ENCODE assay signal across 26 cellular contexts in genomic region chr22:19210188-19210587, GRCh38. TPM values are rescaled to one million over a fixed set of nuclear protein-coding genes. Genes with fewer than 3 reads are reported as not detected.
DNase-seq lines count a peak whose midpoint lies in the region; ATAC-seq, FAIRE-seq and TF ChIP-seq lines count a peak whose summit lies in the region.
"Had no signal": no experiment of that assay in that cellular context is flagged by ENCODE, and none has a peak within 500 bp of the region (broad histone marks: within the 10 kb centered on the region; RNA-seq: fewer than 3 reads in every experiment).

No MANE protein-coding gene starts in this region.

- no peak overlapping the region for H3K27ac Mint-ChIP-seq in chondrocyte (ENCODE audit: unreplicated experiment)
- no peak overlapping the region for H3K27ac Mint-ChIP-seq in activated T-helper 2 cell treated with anti-CD3 and anti-CD28 coated beads, Interferon-gamma antibody, Interleukin-2, Interleukin-4, amounts not matched to agents 10 μg/mL and 5 μg/mL and 100 μg/mL, durations not matched to agents 14 hours and 24 hours and 36 hours
- H3K27ac Mint-ChIP-seq: CD4-positive, alpha-beta T cell; CD8-positive, alpha-beta T cell had no signal

- no peak overlapping the region for H3K14ac ChIP-seq in neuronal stem cell (ENCODE audit: low read length)

- H3K79me2 ChIP-seq in K562 (ENCODE audit: control insufficient read depth, insufficient read depth, low read length), result no peaks in the 10 kb centered on the region

- no peak for TF ChIP-seq RAD21 in K562 (CRISPR knock-in tag; conservative IDR thresholded peaks at IDR 0.05 in 1 of 2, IDR thresholded peaks at IDR 0.05 in 1 of 2)

- no peaks in the 10 kb centered on the region for H3K27me3 Mint-ChIP-seq in chondrocyte (ENCODE audit: low read depth)
- peaks cover 16% of the 10 kb centered on the region for H3K27me3 Mint-ChIP-seq in activated T-helper 2 cell treated with anti-CD3 and anti-CD28 coated beads, Interferon-gamma antibody, Interleukin-2, Interleukin-4, amounts not matched to agents 10 μg/mL and 5 μg/mL and 100 μg/mL, durations not matched to agents 14 hours and 24 hours and 36 hours (ENCODE audit: low read depth)

- no peaks in the 10 kb centered on the region for H3K36me3 ChIP-seq in K562 (ENCODE audit: control insufficient read depth, insufficient read depth, low read length)
- H3K36me3 ChIP-seq in neuronal stem cell (replicated peaks in 1 of 2; ENCODE audit: control insufficient read depth in 2 of 2, insufficient read depth in 2 of 2, low read length in 2 of 2), result peaks cover 5 to 17% of the 10 kb centered on the region in 2 donors
- H3K36me3 ChIP-seq in upper lobe of right lung, result no peaks in the 10 kb centered on the region
- H3K36me3 ChIP-seq: BE2C had no signal

- in situ Hi-C loops in K562 (cut with MboI), result no loop called here

- H3K4me1 Mint-ChIP-seq in chondrocyte (ENCODE audit: low read depth), result no peaks in the 10 kb centered on the region
- no peaks in the 10 kb centered on the region for H3K4me1 Mint-ChIP-seq in activated T-helper 2 cell treated with anti-CD3 and anti-CD28 coated beads, Interferon-gamma antibody, Interleukin-2, Interleukin-4, amounts not matched to agents 10 μg/mL and 5 μg/mL and 100 μg/mL, durations not matched to agents 14 hours and 24 hours and 36 hours (ENCODE audit: low read depth)

- no peak for FAIRE-seq in K562 (lab: Jason Lieb, UNC)
- FAIRE-seq: A204.1, D721Med, GM12878, GM12892, GM18507, GM19239 had no signal

- intact Hi-C loops in K562 (cut with micrococcal nuclease), result no loop called here
- intact Hi-C loops in upper lobe of right lung (cut with DNase I), result no loop called here
- intact Hi-C loops in activated T-helper 2 cell treated with anti-CD3 and anti-CD28 coated beads, Interferon-gamma antibody, Interleukin-2, Interleukin-4, amounts not matched to agents 10 μg/mL and 5 μg/mL and 100 μg/mL, durations not matched to agents 14 hours and 24 hours and 36 hours (cut with micrococcal nuclease), result no loop called here

- H3K4me3 ChIP-seq in K562 (no peak overlapping the region), neuronal stem cell (ENCODE audit: low read length in 2 of 2) (peak overlapping the region in 1 of 2 donors; percentile 65), upper lobe of right lung (no peak overlapping the region)
- H3K4me3 ChIP-seq: BLaER1, GM12878 had no signal

- peaks cover 32% of the 10 kb centered on the region for H3K36me3 Mint-ChIP-seq in chondrocyte (ENCODE audit: low read depth)
- H3K36me3 Mint-ChIP-seq in activated T-helper 2 cell treated with anti-CD3 and anti-CD28 coated beads, Interferon-gamma antibody, Interleukin-2, Interleukin-4, amounts not matched to agents 10 μg/mL and 5 μg/mL and 100 μg/mL, durations not matched to agents 14 hours and 24 hours and 36 hours (ENCODE audit: low read depth), result no peaks in the 10 kb centered on the region
- H3K36me3 Mint-ChIP-seq: CD8-positive, alpha-beta T cell had no signal

- no peak overlapping the region for H2AFZ ChIP-seq in K562 (ENCODE audit: low read depth, low read length)
- no peak overlapping the region for H2AFZ ChIP-seq in neuronal stem cell (ENCODE audit: low read length)

- CTCF ChIA-PET in K562 (lab: Yijun Ruan, JAX; ENCODE audit: low intra/inter-chr PET ratio), result no interaction called here

- no peak overlapping the region for H4K91ac ChIP-seq in neuronal stem cell (ENCODE audit: low read depth, low read length, poor library complexity)

- no peaks in the 10 kb centered on the region for H3K79me1 ChIP-seq in neuronal stem cell (ENCODE audit: low read depth, low read length)

- H3K4ac ChIP-seq in neuronal stem cell (ENCODE audit: low read length), result no peak overlapping the region

- H3K4me1 ChIP-seq in K562 (replicated peaks in 1 of 2; ENCODE audit: control insufficient read depth in 2 of 2, insufficient read depth in 2 of 2, low read length in 2 of 2), result peaks cover 3 to 10% of the 10 kb centered on the region in 2 experiments; a peak in 4 of 5 replicates
- H3K4me1 ChIP-seq in neuronal stem cell (ENCODE audit: control insufficient read depth in 2 of 2, insufficient read depth in 1 of 2, low read depth in 1 of 2, low read length in 2 of 2), result peaks cover 3 to 14% of the 10 kb centered on the region in 2 donors
- H3K4me1 ChIP-seq in upper lobe of right lung, result no peaks in the 10 kb centered on the region
- H3K4me1 ChIP-seq: BLaER1, Caco-2 had no signal

- H3K23ac ChIP-seq in neuronal stem cell (ENCODE audit: low read depth, low read length, poor library complexity), result no peak overlapping the region

- 0 out of 2 replicates have a peak, but pooled peaks cover 7% of the 10 kb centered on the region for H4K20me1 ChIP-seq in K562 (replicated peaks; ENCODE audit: control insufficient read depth, insufficient read depth, low read length)
- H4K20me1 ChIP-seq: BLaER1 had no signal

- no peak overlapping the region for H2BK15ac ChIP-seq in neuronal stem cell (ENCODE audit: low read length)

- H3K9me3 ChIP-seq in K562 (replicated peaks; ENCODE audit: control insufficient read depth, insufficient read depth, low read depth, low read length), result no peaks in the 10 kb centered on the region
- no peaks in the 10 kb centered on the region for H3K9me3 ChIP-seq in neuronal stem cell (replicated peaks in 1 of 2; ENCODE audit: control insufficient read depth in 2 of 2, insufficient read depth in 1 of 2, low read depth in 1 of 2, low read length in 2 of 2)
- no peaks in the 10 kb centered on the region for H3K9me3 ChIP-seq in upper lobe of right lung
- H3K9me3 ChIP-seq: BE2C, BLaER1, Caco-2 had no signal

- no peak overlapping the region for H2BK5ac ChIP-seq in neuronal stem cell (ENCODE audit: low read length)

- H3K4me3 Mint-ChIP-seq in chondrocyte (ENCODE audit: unreplicated experiment), result no peak overlapping the region
- H3K4me3 Mint-ChIP-seq in activated T-helper 2 cell treated with anti-CD3 and anti-CD28 coated beads, Interferon-gamma antibody, Interleukin-2, Interleukin-4, amounts not matched to agents 10 μg/mL and 5 μg/mL and 100 μg/mL, durations not matched to agents 14 hours and 24 hours and 36 hours (ENCODE audit: low read depth), result no peak overlapping the region
- H3K4me3 Mint-ChIP-seq: CD4-positive, alpha-beta T cell; CD8-positive, alpha-beta T cell had no signal

- no peak overlapping the region for H2BK12ac ChIP-seq in neuronal stem cell (ENCODE audit: low read length)

- ATAC-seq in K562 (no peak), upper lobe of right lung (no peak), HG03457 (IDR thresholded peaks at IDR 0.05; ENCODE audit: unreplicated experiment) (no peak)
- ATAC-seq: CD8-positive, alpha-beta T cell; GM12878 had no signal

- TF ChIP-seq CTCF in K562 (IDR thresholded peaks at IDR 0.05 in 2 of 3, conservative IDR thresholded peaks at IDR 0.05 in 1 of 3; ENCODE audit: insufficient read depth in 2 of 3, low read depth in 1 of 3, low read length in 3 of 3) (no peak), chondrocyte (IDR thresholded peaks at IDR 0.05) (no peak), upper lobe of right lung (IDR thresholded peaks at IDR 0.05) (no peak)

- no peak for DNase-seq in K562 (ENCODE audit: extremely low read depth in 1 of 4, low spot score in 3 of 4)
- DNase-seq in chondrocyte (ENCODE audit: low spot score), result peak; percentile 48
- DNase-seq in neuronal stem cell (ENCODE audit: low spot score), result no peak
- DNase-seq in upper lobe of right lung, result peak; percentile 40
- DNase-seq in activated T-helper 2 cell treated with anti-CD3 and anti-CD28 coated beads, Interferon-gamma antibody, Interleukin-2, Interleukin-4, amounts not matched to agents 10 μg/mL and 5 μg/mL and 100 μg/mL, durations not matched to agents 14 hours and 24 hours and 36 hours (ENCODE audit: low spot score), result no peak
- no peak for DNase-seq in activated CD4-positive, alpha-beta T cell treated with anti-CD3 and anti-CD28 coated beads for 48 hours
- DNase-seq in DMS79 treated with DMSO at 0.1 percent for 48 hours (lab: John Stamatoyannopoulos, UW), result no peak
- DNase-seq: 8988T; ACHN; BE2C; C1 segment of cervical spinal cord; Caco-2; Calu3; CD4-positive, alpha-beta T cell; CD8-positive, alpha-beta T cell; DND-41; EL; GDM1 had no signal

- H3K9me1 ChIP-seq in K562 (ENCODE audit: control insufficient read depth, insufficient read depth, low read length), result no peaks in the 10 kb centered on the region

- no peak overlapping the region for H3K27ac ChIP-seq in K562 (ENCODE audit: extremely low read depth, low read depth, low read length)
- H3K27ac ChIP-seq in neuronal stem cell (replicated peaks; ENCODE audit: low read length), result no peak overlapping the region
- no peak overlapping the region for H3K27ac ChIP-seq in upper lobe of right lung
- H3K27ac ChIP-seq: BLaER1 had no signal

- H4K8ac ChIP-seq in neuronal stem cell (ENCODE audit: low read depth, low read length), result no peak overlapping the region

- H3K9ac ChIP-seq in K562 (ENCODE audit: insufficient read depth in 1 of 2, low read depth in 2 of 2, low read length in 2 of 2) (no peak overlapping the region; a peak in 1 of 4 replicates), neuronal stem cell (ENCODE audit: low read depth, low read length, poor library complexity) (peak overlapping the region; percentile 78)
- H3K9ac ChIP-seq: BLaER1 had no signal

- no peak overlapping the region for H3K18ac ChIP-seq in neuronal stem cell (ENCODE audit: low read length)

- no peaks in the 10 kb centered on the region for H3K9me3 Mint-ChIP-seq in chondrocyte (ENCODE audit: low read depth)
- H3K9me3 Mint-ChIP-seq in activated T-helper 2 cell treated with anti-CD3 and anti-CD28 coated beads, Interferon-gamma antibody, Interleukin-2, Interleukin-4, amounts not matched to agents 10 μg/mL and 5 μg/mL and 100 μg/mL, durations not matched to agents 14 hours and 24 hours and 36 hours, result no peaks in the 10 kb centered on the region
- H3K9me3 Mint-ChIP-seq: CD4-positive, alpha-beta T cell; CD8-positive, alpha-beta T cell had no signal

- TF ChIP-seq POLR2A in K562 (conservative IDR thresholded peaks at IDR 0.05), result no peak

- no TSS peak for BruUV-seq in K562 (replicated peaks; lab: Mats Ljungman, UMichigan)

- no peak overlapping the region for H2BK120ac ChIP-seq in neuronal stem cell (ENCODE audit: low read depth, low read length)

- 16% methylated on average over 14 of the region's 14 CpGs for WGBS in K562 (ENCODE audit: insufficient coverage, low coverage, missing lambda C conversion rate)
- WGBS in neuronal stem cell (ENCODE audit: extremely low coverage in 2 of 2, insufficient read length in 2 of 2, insufficient replicate concordance in 1 of 2), 2 donors, result no CpG with 5 or more reads among the region's 14 CpGs

- H3K27me3 ChIP-seq in K562 (ENCODE audit: control insufficient read depth in 2 of 2, insufficient read depth in 2 of 2, low read length in 2 of 2) (peaks cover 36 to 39% of the 10 kb centered on the region in 2 experiments), neuronal stem cell (ENCODE audit: control insufficient read depth in 3 of 3, insufficient read depth in 3 of 3, low read depth in 1 of 3, low read length in 3 of 3) (no peaks in the 10 kb centered on the region), upper lobe of right lung (no peaks in the 10 kb centered on the region)
- H3K27me3 ChIP-seq: BE2C, BLaER1 had no signal

- no peak for TF ChIP-seq EP300 in K562 (IDR thresholded peaks at IDR 0.05; ENCODE audit: low read length)

- H2AK5ac ChIP-seq in neuronal stem cell (ENCODE audit: low read depth, low read length), result no peak overlapping the region

- POLR2A ChIA-PET in K562 (lab: Yijun Ruan, JAX), result no interaction called here

- H3K4me2 ChIP-seq in K562 (ENCODE audit: insufficient read depth, low read length), result no peak overlapping the region
- H3K4me2 ChIP-seq in neuronal stem cell (ENCODE audit: insufficient read depth, low read length, poor library complexity, severe bottlenecking), result no peak overlapping the region
- H3K4me2 ChIP-seq: BLaER1 had no signal

RNA-seq across cellular contexts. Expression of gene SLC25A1, which starts 31.7 kb away (rescaled TPM):
- total RNA-seq in K562 (2011; cell fraction: chromatin; rRNA removed; ENCODE audit: low replicate concordance), result 34.4 and 107 TPM in 2 replicates
- total RNA-seq in K562 (2011; cell fraction: nucleolus; rRNA removed), result 114 and 122 TPM in 2 replicates
- total RNA-seq in K562 (2011; cell fraction: nucleoplasm; rRNA removed), result 76.8 and 81.5 TPM in 2 replicates
- 329 and 469 TPM in 2 replicates for total RNA-seq in K562 (2014; rRNA removed)
- 54.3 and 89.6 TPM in 2 replicates for total RNA-seq in K562 (2014; rRNA removed; fragmentation: Illumina TruSeq; extraction: Trizol)
- 109 and 119 TPM in 2 replicates for total RNA-seq in K562 (2015; rRNA removed; fragmentation: Illumina TruSeq; extraction: Trizol)
- total RNA-seq in K562 (2021), result 399 and 408 TPM in 2 replicates
- 110 and 216 TPM in 2 replicates for polyA plus RNA-seq in K562 (2011; rRNA removed)
- 329 and 368 TPM in 2 replicates for polyA plus RNA-seq in K562 (2011; cell fraction: cytosol; rRNA removed)
- polyA plus RNA-seq in K562 (2011; cell fraction: nucleus; rRNA removed), result 294 and 343 TPM in 2 replicates
- 272 and 330 TPM in 2 replicates for polyA plus RNA-seq in K562 (2012)
- 183 and 239 TPM in 2 replicates for polyA plus RNA-seq in K562 (2014; fragmentation: Illumina TruSeq; extraction: Trizol)
- polyA plus RNA-seq in K562 (2014; fragmentation: Nextera tagmentation; extraction: Ambion mirVana), result 10 to 100 TPM; 11.0 to 23.7 TPM
- 248 and 262 TPM in 2 replicates for polyA plus RNA-seq in K562 (2014; rRNA removed)
- 64.7 and 77.1 TPM in 2 replicates for polyA minus RNA-seq in K562 (2011; rRNA and poly(A)+ RNA removed)
- polyA minus RNA-seq in K562 (2011; cell fraction: cytosol; rRNA and poly(A)+ RNA removed), result 103 and 287 TPM in 2 replicates
- polyA minus RNA-seq in K562 (2011; cell fraction: nucleus; rRNA and poly(A)+ RNA removed), result 46.3 and 88.1 TPM in 2 replicates
- total RNA-seq in chondrocyte, result 101 to 111 TPM (median 107 TPM) in 3 replicates
- 75.2 TPM for polyA plus RNA-seq in neuronal stem cell (2013, experiment 1 of 2)
- polyA plus RNA-seq in neuronal stem cell (2013, experiment 2 of 2), result 71.9 TPM
- total RNA-seq in upper lobe of right lung, result 63.0 TPM
- total RNA-seq in activated T-helper 2 cell treated with anti-CD3 and anti-CD28 coated beads, Interferon-gamma antibody, Interleukin-2, Interleukin-4, amounts not matched to agents 10 μg/mL and 5 μg/mL and 100 μg/mL, durations not matched to agents 14 hours and 24 hours and 36 hours, result 52.0 and 53.1 TPM in 2 replicates

Comparison
In these comparisons a context has a peak if more than half of its experiments do, and no peak if none do; other contexts are left out.
1. DNase-seq: peak in chondrocyte (single experiment) and upper lobe of right lung (single experiment); none in K562 (0 of 4), neuronal stem cell (single experiment), activated T-helper 2 cell treated with anti-CD3 and anti-CD28 coated beads, Interferon-gamma antibody, Interleukin-2, Interleukin-4, amounts not matched to agents 10 μg/mL and 5 μg/mL and 100 μg/mL, durations not matched to agents 14 hours and 24 hours and 36 hours (single experiment), activated CD4-positive, alpha-beta T cell treated with anti-CD3 and anti-CD28 coated beads for 48 hours (single experiment) and DMS79 treated with DMSO at 0.1 percent for 48 hours (single experiment).